In the genomic region with DNA sequence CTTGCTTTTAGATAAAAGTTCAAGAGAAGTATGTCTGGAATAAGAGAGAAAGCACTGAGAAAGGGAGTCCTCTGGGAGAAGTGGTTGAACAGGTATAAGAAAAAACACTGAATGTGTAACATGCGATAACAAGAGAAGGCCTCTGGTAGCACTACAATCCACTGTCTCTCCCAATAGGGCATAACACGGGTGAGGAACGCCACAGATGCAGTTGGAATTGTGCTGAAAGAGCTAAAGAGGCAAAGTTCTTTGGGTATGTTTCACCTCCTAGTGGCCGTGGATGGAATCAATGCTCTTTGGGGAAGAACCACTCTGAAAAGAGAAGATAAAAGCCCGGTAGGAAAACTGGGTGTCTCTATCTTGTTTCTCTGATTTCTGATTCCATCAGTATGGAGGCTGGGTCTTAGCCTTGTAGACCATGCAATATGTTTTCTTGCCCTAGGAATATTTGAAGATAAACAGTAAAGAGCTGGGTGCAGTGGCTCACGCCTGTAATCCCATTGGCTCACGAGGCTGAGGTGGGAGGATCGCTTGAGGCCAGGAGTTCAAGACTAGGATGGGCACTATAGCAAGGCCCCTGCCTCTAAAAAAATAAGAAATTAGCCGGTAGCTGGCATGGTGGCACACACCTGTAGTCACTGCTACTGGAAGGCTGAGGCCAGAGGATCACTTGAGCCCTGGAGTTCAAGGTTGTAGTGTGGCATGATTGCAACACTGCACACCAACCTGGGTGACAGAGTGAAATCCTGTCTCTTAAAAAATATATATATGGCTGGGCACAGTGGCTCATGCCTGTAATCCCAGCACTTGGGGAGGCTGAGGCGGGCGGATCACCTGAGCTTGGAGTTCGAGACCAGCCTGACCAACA, we compare ENCODE assay signal across 8 cellular contexts. TPM values are rescaled to one million over a fixed set of nuclear protein-coding genes. Genes with fewer than 3 reads are reported as not detected.
DNase-seq lines count a peak whose midpoint lies in the region; ATAC-seq, FAIRE-seq and TF ChIP-seq lines count a peak whose summit lies in the region.

No MANE protein-coding gene starts in this region.

- peak; percentile 32 for TF ChIP-seq CTCF in HL-60 (IDR thresholded peaks at IDR 0.05; ENCODE audit: insufficient read depth, low read length)
- peak; percentile 78 for TF ChIP-seq CTCF in Panc1 (IDR thresholded peaks at IDR 0.05)
- peak; percentile 78 for TF ChIP-seq CTCF in astrocyte of the spinal cord (IDR thresholded peaks at IDR 0.05; ENCODE audit: low read depth, low read length)

- no peak overlapping the region for H3K4me3 ChIP-seq in HL-60 (replicated peaks; ENCODE audit: insufficient read depth, low read length)
- H3K4me3 ChIP-seq in Panc1 (ENCODE audit: low read depth in 2 of 2, low read length in 2 of 2): no peak overlapping the region
- no peak overlapping the region for H3K4me3 ChIP-seq in astrocyte of the spinal cord (ENCODE audit: low read depth, low read length)
- H3K4me3 ChIP-seq in iPS DF 6.9 (ENCODE audit: low read length): no peak overlapping the region
- H3K4me3 ChIP-seq in small intestine (ENCODE audit: low read depth in 1 of 2, low read length in 2 of 2): peak overlapping the region in 1 of 2 donors; percentile 11

- no CpG with 5 or more reads among the region's 12 CpGs for WGBS in iPS DF 6.9 (ENCODE audit: insufficient coverage, insufficient read length)
- 63 to 65% (median 64%) methylated on average over 12 of the region's 12 CpGs for WGBS in small intestine, 3 donors

- H3K4me1 ChIP-seq in Panc1 (ENCODE audit: control insufficient read depth, insufficient read depth, low read length): no peaks in the 10 kb centered on the region
- H3K4me1 ChIP-seq in iPS DF 6.9 (ENCODE audit: control insufficient read depth, insufficient read depth, low read length): no peaks in the 10 kb centered on the region
- H3K4me1 ChIP-seq in small intestine (ENCODE audit: control insufficient read depth in 2 of 2, insufficient read depth in 1 of 2, low read depth in 1 of 2, low read length in 1 of 2): no peaks in the 10 kb centered on the region

- ATAC-seq in Panc1 (peak; percentile 87), GM21825 (IDR thresholded peaks at IDR 0.05; ENCODE audit: unreplicated experiment) (no peak)

- in situ Hi-C loops in Panc1 (cut with HindIII; ENCODE audit: low pct_unique_long_range_greater_than_20kb, low sequenced_read_pairs): no loop called here
- in situ Hi-C loops in astrocyte of the spinal cord (cut with HindIII; ENCODE audit: low sequenced_read_pairs): no loop called here

- H3K27me3 ChIP-seq in HL-60 (ENCODE audit: insufficient read depth, poor library complexity, severe bottlenecking) (no peaks in the 10 kb centered on the region), Panc1 (ENCODE audit: control insufficient read depth, insufficient read depth, low read length) (no peaks in the 10 kb centered on the region), iPS DF 6.9 (ENCODE audit: control insufficient read depth, insufficient read depth, low read length) (no peaks in the 10 kb centered on the region), small intestine (ENCODE audit: control insufficient read depth in 2 of 2, insufficient read depth in 2 of 2, low read length in 2 of 2) (no peaks in the 10 kb centered on the region)

- no peak overlapping the region for H3K27ac ChIP-seq in HL-60 (replicated peaks)
- H3K27ac ChIP-seq in Panc1 (ENCODE audit: low read length): no peak overlapping the region
- no peak overlapping the region for H3K27ac ChIP-seq in iPS DF 6.9 (ENCODE audit: low read length)
- no peak overlapping the region for H3K27ac ChIP-seq in small intestine (ENCODE audit: low read depth in 1 of 2, low read length in 1 of 2)

- BruUV-seq in Panc1 (replicated peaks; lab: Mats Ljungman, UMichigan): no TSS peak

- H3K9me3 ChIP-seq in Panc1 (ENCODE audit: control insufficient read depth, insufficient read depth, low read depth, low read length) (no peaks in the 10 kb centered on the region), iPS DF 6.9 (ENCODE audit: control insufficient read depth, insufficient read depth, low read length) (no peaks in the 10 kb centered on the region; the same call in 1 of the 2 replicates), small intestine (ENCODE audit: control insufficient read depth, low read depth) (no peaks in the 10 kb centered on the region)

- no peak for FAIRE-seq in small intestine (lab: Jason Lieb, UNC)

- intact Hi-C loops in Panc1 (cut with micrococcal nuclease; ENCODE audit: unreplicated experiment): no loop called here
- intact Hi-C loops in posterior vena cava (cut with DNase I): no loop called here

- H3K36me3 ChIP-seq in Panc1 (ENCODE audit: control insufficient read depth, insufficient read depth, low read length) (peaks cover 9% of the 10 kb centered on the region; the same call in 1 of the 2 replicates), iPS DF 6.9 (ENCODE audit: control insufficient read depth, insufficient read depth, low read length) (peaks cover 15% of the 10 kb centered on the region; the same call in 1 of the 2 replicates), small intestine (ENCODE audit: control insufficient read depth in 2 of 2, insufficient read depth in 2 of 2, low read length in 2 of 2) (peaks cover 2 to 5% of the 10 kb centered on the region in 2 donors)

- POLR2A ChIA-PET in Panc1 (lab: Charles Lee): no interaction called here

- DNase-seq in DMS 273 treated with DMSO at 0.1 percent for 48 hours (lab: John Stamatoyannopoulos, UW) (peak; percentile 50), HL-60 (ENCODE audit: low read depth in 1 of 2, low spot score in 1 of 2) (peak in 1 of 2 experiments; percentile 54), Panc1 (ENCODE audit: low read depth, low spot score) (no peak), astrocyte of the spinal cord (ENCODE audit: low read depth, low spot score) (peak; percentile 64), iPS DF 6.9 (ENCODE audit: low read depth, low spot score) (peak; percentile 37), small intestine (peak; percentile 70), posterior vena cava (ENCODE audit: low spot score) (no peak)

- CTCF ChIA-PET in Panc1 (lab: Charles Lee): interaction anchor here (0.5 to 0.9 kb wide), 3 partner anchors 22 to 405 kb away, joined by 4 read pairs; no protein-coding TSS in a partner anchor

RNA-seq across cellular contexts. Expression of gene DAP3, which starts 40.4 kb away (rescaled TPM):
- total RNA-seq in Panc1 (2021; ENCODE audit: unreplicated experiment) (136 TPM), posterior vena cava (10 to 100 TPM; 62.6 to 66.7 TPM)
- 171 TPM for polyA plus RNA-seq in Panc1 (2012; ENCODE audit: insufficient read length)
- polyA plus RNA-seq in small intestine: 10 to 100 TPM; 88.3 to 97.8 (median 94.6) TPM

RNA-seq across cellular contexts. Expression of gene YY1AP1, which starts 40.7 kb away (rescaled TPM):
- total RNA-seq in Panc1 (2021; ENCODE audit: unreplicated experiment) (58.7 TPM), posterior vena cava (10 to 100 TPM; 62.4 to 73.7 TPM)
- 35.6 TPM for polyA plus RNA-seq in Panc1 (2012; ENCODE audit: insufficient read length)
- polyA plus RNA-seq in small intestine: 10 to 100 TPM; 29.4 to 35.8 (median 34.6) TPM

Comparison
In these comparisons a context has a peak if more than half of its experiments do, and no peak if none do; other contexts are left out.
1. DNase-seq: peak in DMS 273 treated with DMSO at 0.1 percent for 48 hours (single experiment), astrocyte of the spinal cord (single experiment), iPS DF 6.9 (single experiment) and small intestine (single experiment); none in Panc1 (single experiment) and posterior vena cava (single experiment).
2. Peak in every context shown above with its lines, with median percentiles within 50 percentile points of each other: CTCF ChIP-seq.